ENCODE assay signal across 8 cellular contexts in the genomic region with DNA sequence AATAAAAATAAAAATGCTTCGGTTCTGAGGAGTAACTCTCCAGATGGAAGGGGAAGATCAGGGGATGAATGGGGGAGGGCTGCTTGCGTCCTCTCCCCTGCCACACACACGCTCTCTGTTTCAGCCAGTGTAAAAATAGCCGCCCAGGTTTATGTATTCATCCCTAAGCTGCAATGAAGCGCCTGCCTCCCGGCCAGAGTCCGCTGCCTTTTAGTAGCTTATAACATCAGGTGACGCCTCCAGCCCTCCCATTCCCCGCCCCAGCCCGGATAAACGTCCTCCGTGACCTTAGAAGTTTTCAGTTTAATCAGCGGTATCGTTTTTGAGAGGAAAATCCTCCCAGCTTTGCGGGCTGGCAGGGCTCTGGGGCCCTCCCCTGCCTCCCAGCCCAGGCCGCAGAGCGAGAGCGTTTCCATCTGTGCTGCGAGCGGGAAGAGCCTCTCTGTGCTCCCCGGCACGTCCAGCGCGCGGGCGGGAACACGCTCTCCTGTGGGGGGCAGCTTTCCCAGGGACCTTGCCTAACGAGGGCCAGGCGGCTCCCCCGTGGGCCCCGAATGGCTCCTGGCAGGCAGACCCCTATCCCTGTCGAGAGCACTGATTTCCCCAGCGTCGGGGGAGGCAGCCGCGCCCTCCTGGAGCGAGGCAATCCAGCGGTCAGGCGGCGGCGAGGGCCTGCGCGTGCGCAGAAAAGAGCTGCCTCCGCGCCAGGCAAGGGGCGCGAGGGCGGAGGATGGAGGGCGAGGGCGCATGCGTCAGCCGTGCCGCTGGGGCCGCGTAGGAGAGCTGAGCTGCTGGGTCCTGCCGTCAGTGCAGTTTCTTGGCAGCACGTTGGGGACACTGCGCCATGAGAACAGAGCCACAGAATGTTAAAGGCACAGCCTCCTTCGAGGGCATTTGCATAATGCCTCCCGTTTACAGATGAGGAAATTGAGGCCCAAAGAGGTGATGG.
DNase-seq lines count a peak whose midpoint lies in the region; ATAC-seq and TF ChIP-seq lines count a peak whose summit lies in the region.

No MANE protein-coding gene starts in this region.

- DNase-seq in SJCRH30 (peak; percentile 91 to 92), astrocyte of the spinal cord (ENCODE audit: low read depth, low spot score) (peak; percentile 98), UCSD-AML1 (lab: John Stamatoyannopoulos, UW; ENCODE audit: unreplicated experiment) (no peak), NCI-H1417 (lab: John Stamatoyannopoulos, UW) (no peak)

- H3K9me3 ChIP-seq in SJCRH30 (replicated peaks) = no peaks in the 10 kb centered on the region

- in situ Hi-C loops in astrocyte of the spinal cord (cut with HindIII; ENCODE audit: low sequenced_read_pairs) = loop anchor here (25.0 kb wide), 1 partner anchor 401 kb away; no protein-coding TSS in a partner anchor

- no peaks in the 10 kb centered on the region for H3K36me3 ChIP-seq in SJCRH30

- H3K27me3 ChIP-seq in SJCRH30 = no peaks in the 10 kb centered on the region

- H3K4me1 ChIP-seq in SJCRH30 = peaks cover 14% of the 10 kb centered on the region

- H3K4me3 ChIP-seq in SJCRH30 = peak overlapping the region; percentile 62
- H3K4me3 ChIP-seq in astrocyte of the spinal cord (ENCODE audit: low read depth, low read length) = peak overlapping the region; percentile 50
- peak overlapping the region; percentile 60 for H3K4me3 ChIP-seq in iPS-11a (ENCODE audit: low read depth, low read length)
- H3K4me3 ChIP-seq in skin epidermis = peak overlapping the region; percentile 51 to 74 (median 56)

- ATAC-seq in GM18499 (IDR thresholded peaks at IDR 0.05; ENCODE audit: insufficient read depth, unreplicated experiment) = peak; percentile 65
- ATAC-seq in HG02885 (IDR thresholded peaks at IDR 0.05; ENCODE audit: poor library complexity, unreplicated experiment) = peak; percentile 74

- TF ChIP-seq CTCF in astrocyte of the spinal cord (IDR thresholded peaks at IDR 0.05; ENCODE audit: low read depth, low read length) = peak; percentile 12

- H3K27ac ChIP-seq in SJCRH30 (peak overlapping the region; percentile 92), skin epidermis (peak overlapping the region; percentile 91 to 99 (median 98))

Comparison
In these comparisons a context has a peak if more than half of its experiments do, and no peak if none do; other contexts are left out.
1. DNase-seq: peak in SJCRH30 (2 of 2) and astrocyte of the spinal cord (single experiment); none in UCSD-AML1 (single experiment) and NCI-H1417 (0 of 3).
2. Peak in every context shown above with its lines, with median percentiles within 50 percentile points of each other: H3K4me3 ChIP-seq.